ENCODE assay signal across 8 cellular contexts in the genomic region with DNA sequence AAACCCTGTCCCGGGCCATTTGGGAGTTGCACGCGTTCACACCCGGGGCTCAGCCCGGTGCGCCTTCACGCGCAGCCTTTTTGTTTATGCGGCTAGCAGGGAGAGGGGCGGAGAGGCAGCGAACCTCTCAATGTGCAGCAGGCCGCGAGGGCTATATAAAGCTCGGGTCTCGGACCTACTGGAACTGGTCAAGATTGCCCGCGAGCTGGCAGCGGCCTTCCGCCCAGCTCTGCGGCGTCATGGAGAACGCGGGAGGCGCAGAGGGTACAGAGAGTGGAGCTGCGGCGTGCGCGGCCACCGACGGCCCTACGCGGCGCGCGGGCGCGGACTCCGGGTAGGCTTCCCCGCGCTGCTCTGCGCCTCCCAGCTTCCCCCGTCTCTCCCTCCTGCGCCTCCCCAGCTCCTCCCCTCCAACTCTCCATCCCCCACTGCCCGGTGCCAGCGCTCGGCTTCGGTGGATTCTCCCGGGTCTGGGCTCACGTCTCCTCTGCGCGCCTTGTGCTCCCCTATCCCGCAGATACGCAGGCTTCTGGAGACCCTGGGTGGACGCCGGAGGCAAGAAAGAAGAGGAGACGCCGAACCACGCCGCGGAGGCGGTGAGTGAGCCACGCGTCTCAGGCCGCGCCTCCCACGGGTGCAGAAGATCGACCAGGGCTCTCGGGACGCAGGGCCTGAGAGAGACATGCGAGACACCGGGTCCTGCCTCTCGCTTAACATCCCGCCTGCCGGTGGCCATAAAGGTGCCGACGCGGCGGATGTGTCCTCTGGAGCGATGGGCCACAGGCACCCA. TPM values are rescaled to one million over a fixed set of nuclear protein-coding genes. Genes with fewer than 3 reads are reported as not detected.
DNase-seq lines count a peak whose midpoint lies in the region; ATAC-seq and TF ChIP-seq lines count a peak whose summit lies in the region.

A gene with protein sequence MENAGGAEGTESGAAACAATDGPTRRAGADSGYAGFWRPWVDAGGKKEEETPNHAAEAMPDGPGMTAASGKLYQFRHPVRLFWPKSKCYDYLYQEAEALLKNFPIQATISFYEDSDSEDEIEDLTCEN (plus strand): TSS at position 183 of the 790 bp plus-strand sequence. CDS start 57 bp downstream, at position 240.

- no peaks in the 10 kb centered on the region for H3K9me2 ChIP-seq in PC-9 (ENCODE audit: insufficient read depth)

- H3K4me3 ChIP-seq in GM12864 (ENCODE audit: low read depth, low read length) (peak within 1 kb of the TSS; percentile 13), colonic mucosa (peak within 1 kb of the TSS; percentile 20), PC-9 (no peak within 1 kb of the TSS)

- no peaks in the 10 kb centered on the region for H3K79me2 ChIP-seq in PC-9 (ENCODE audit: low read depth)

- H3K9ac ChIP-seq in colonic mucosa (ENCODE audit: low read depth in 2 of 2, low read length in 2 of 2): peak within 1 kb of the TSS in 1 of 2 donors; percentile 49

- H3F3A ChIP-seq in PC-9 (ENCODE audit: insufficient read depth, low read depth): no peaks in the 10 kb centered on the region

- H3K4me1 ChIP-seq in colonic mucosa: peaks cover 7% of the 10 kb centered on the region
- no peaks in the 10 kb centered on the region for H3K4me1 ChIP-seq in PC-9 (replicated peaks; ENCODE audit: insufficient read depth)

- no peak within 1 kb of the TSS for H2AFZ ChIP-seq in PC-9

- H3K9me3 ChIP-seq in colonic mucosa: no peaks in the 10 kb centered on the region
- no peaks in the 10 kb centered on the region for H3K9me3 ChIP-seq in PC-9 (ENCODE audit: insufficient read depth, low read depth)

- DNase-seq in GM12864 (ENCODE audit: low read depth) (no peak), RPMI7951 (ENCODE audit: low read depth) (peak; percentile 24), colonic mucosa (peak; percentile 22), left lobe of liver (ENCODE audit: low spot score) (no peak), PC-9 (no peak)
- DNase-seq in stimulated activated naive CD8-positive, alpha-beta T cell treated with anti-CD3 and anti-CD28 coated beads, Interleukin-15, Interleukin-2, amounts not matched to agents 100 U/mL and 50 U/mL, for 24 hours: peak; percentile 11

- no peak within 1 kb of the TSS for H3K27ac ChIP-seq in colonic mucosa
- H3K27ac ChIP-seq in PC-9: no peak within 1 kb of the TSS

- no peak for TF ChIP-seq CTCF in GM12864 (IDR thresholded peaks at IDR 0.05; ENCODE audit: low read depth, low read length, missing control alignments)
- no peak for TF ChIP-seq CTCF in colonic mucosa (IDR thresholded peaks at IDR 0.05)
- no peak for TF ChIP-seq CTCF in PC-9 (conservative IDR thresholded peaks at IDR 0.05)

- BruUV-seq in PC-9 (replicated peaks; lab: Mats Ljungman, UMichigan): no TSS peak

- intact Hi-C loops in colonic mucosa (cut with DNase I): no loop called here
- intact Hi-C loops in PC-9 (cut with micrococcal nuclease; ENCODE audit: unreplicated experiment): no loop called here

- POLR2A ChIA-PET in PC-9 (lab: Charles Lee; ENCODE audit: unreplicated experiment): no interaction called here

- H4K20me1 ChIP-seq in PC-9 (ENCODE audit: insufficient read depth): no peaks in the 10 kb centered on the region

- no peaks in the 10 kb centered on the region for H3K36me3 ChIP-seq in colonic mucosa
- no peaks in the 10 kb centered on the region for H3K36me3 ChIP-seq in PC-9 (ENCODE audit: low read depth)

- CTCF ChIA-PET in PC-9 (lab: Charles Lee): no interaction called here

- H3K4me2 ChIP-seq in PC-9: no peak within 1 kb of the TSS

- H3K27me3 ChIP-seq in colonic mucosa (peaks cover 29% of the 10 kb centered on the region), PC-9 (ENCODE audit: insufficient read depth, low read depth) (no peaks in the 10 kb centered on the region)

- ATAC-seq in HG02870 (IDR thresholded peaks at IDR 0.05; ENCODE audit: unreplicated experiment) (peak; percentile 61), left lobe of liver (peak; percentile 41), GM18867 (IDR thresholded peaks at IDR 0.05; ENCODE audit: unreplicated experiment) (no peak)
- ATAC-seq in stimulated activated naive CD8-positive, alpha-beta T cell treated with anti-CD3 and anti-CD28 coated beads, Interleukin-15, Interleukin-2, amounts not matched to agents 100 U/mL and 50 U/mL, for 24 hours: peak; percentile 82

RNA-seq across cellular contexts. Expression of the gene that starts here (rescaled TPM):
- not detected in 2 replicates for total RNA-seq in RPMI7951 (2014; rRNA removed; shearing (Covaris generic))
- total RNA-seq in colonic mucosa (not detected), left lobe of liver (not detected), PC-9 (2021) (not detected in 2 replicates)

Comparison
In these comparisons a context has a peak if more than half of its experiments do, and no peak if none do; other contexts are left out.
1. Peak in DNase-seq in RPMI7951; RNA of the gene not detected or under 1 TPM.
2. Peak in DNase-seq and H3K4me3 ChIP-seq in colonic mucosa; RNA of the gene not detected or under 1 TPM.
3. Peak in ATAC-seq in left lobe of liver; RNA of the gene not detected or under 1 TPM.